ENCODE assay signal across 17 cellular contexts in genomic region chr12:116727261-116727660, GRCh38.
"Had no signal": no experiment of that assay in that cellular context is flagged by ENCODE, and none has a peak within 500 bp of the region (broad histone marks: within the 10 kb centered on the region; RNA-seq: fewer than 3 reads in every experiment).

No MANE protein-coding gene starts in this region.

- H3K4me3 ChIP-seq: ascending aorta, dorsolateral prefrontal cortex, gastroesophageal sphincter, heart right ventricle, mucosa of descending colon, ovary, transverse colon had no signal

- ATAC-seq: activated naive CD8-positive, alpha-beta T cell treated with anti-CD3 and anti-CD28 coated beads, Interleukin-2, amount 50 U/mL, for 24 hours; gastroesophageal sphincter; left colon; mucosa of descending colon; naive thymus-derived CD4-positive, alpha-beta T cell; stimulated activated memory B cell treated with anti-CD40 and anti-IgM and Interleukin-4, amounts not matched to agents 10 μg/mL and 1 μg/mL and 100 μg/mL, for 72 hours had no signal

- DNase-seq: activated CD4-positive, alpha-beta T cell treated with anti-CD3 and anti-CD28 coated beads, Interleukin-2, amount 50 U/mL, for 1 hour; activated CD8-positive, alpha-beta memory T cell treated with anti-CD3 and anti-CD28 coated beads for 24 hours; activated naive CD4-positive, alpha-beta T cell; activated naive CD8-positive, alpha-beta T cell treated with anti-CD3 and anti-CD28 coated beads, Interleukin-2, amount 50 U/mL, for 24 hours; dorsolateral prefrontal cortex; heart right ventricle; left colon; mucosa of descending colon; naive thymus-derived CD4-positive, alpha-beta T cell; ovary; stimulated activated CD4-positive, alpha-beta T cell treated with anti-CD3 and anti-CD28 coated beads, Interleukin-2, amount 100 ng/mL, for 48 hours; substantia nigra; transverse colon had no signal

- H3K27ac ChIP-seq: ascending aorta, gastroesophageal sphincter, heart right ventricle, ovary, transverse colon had no signal

- H3K27me3 ChIP-seq: ascending aorta, dorsolateral prefrontal cortex, gastroesophageal sphincter, heart right ventricle, ovary, transverse colon had no signal

- H3K36me3 ChIP-seq: ascending aorta, ovary, transverse colon had no signal

- FAIRE-seq: bronchial epithelial cell had no signal

- H3K9me3 ChIP-seq: ascending aorta, gastroesophageal sphincter, heart right ventricle, mucosa of descending colon, ovary, transverse colon had no signal

- H3K4me1 ChIP-seq: ascending aorta had no signal
